Comparison of ENCODE assay signal across 8 cellular contexts in the genomic region with DNA sequence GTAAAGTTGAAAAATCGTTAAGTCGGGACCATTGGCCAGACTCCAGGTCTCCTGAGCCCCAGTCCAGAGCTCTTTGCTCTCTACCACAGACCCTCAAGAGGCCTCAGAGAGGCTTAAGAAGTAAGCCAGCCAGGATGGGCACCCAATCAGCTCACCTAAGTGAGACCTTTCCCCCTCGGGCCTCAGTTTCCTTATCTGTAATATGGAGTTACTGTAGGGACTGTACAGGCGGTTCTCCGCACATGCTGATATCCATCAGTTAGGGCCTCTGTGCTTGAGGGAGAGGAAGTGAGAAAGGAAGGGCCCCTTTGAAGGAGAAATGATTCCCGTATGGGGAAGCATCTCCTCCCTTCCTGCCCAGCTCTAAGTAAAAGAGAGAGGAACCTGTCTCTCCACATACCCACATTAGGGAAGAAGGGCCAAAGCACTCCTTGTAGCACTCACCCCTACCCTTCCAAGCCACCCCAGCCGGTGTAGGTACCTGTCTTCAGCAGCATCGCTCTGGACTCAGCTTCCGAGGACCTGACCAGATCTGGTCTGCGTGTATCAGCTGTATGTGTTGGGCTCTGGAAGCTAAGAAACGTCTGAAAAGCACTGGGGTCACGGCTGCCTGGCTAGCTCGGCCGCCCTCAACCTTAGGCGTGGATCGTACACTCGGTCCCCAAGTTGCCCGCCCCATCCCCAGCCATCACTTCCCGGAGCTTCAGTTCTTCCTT. TPM values are rescaled to one million over a fixed set of nuclear protein-coding genes. Genes with fewer than 3 reads are reported as not detected.
DNase-seq lines count a peak whose midpoint lies in the region; ATAC-seq and TF ChIP-seq lines count a peak whose summit lies in the region.

No MANE protein-coding gene starts in this region.

- intact Hi-C loops in IMR-90 (cut with micrococcal nuclease): no loop called here
- intact Hi-C loops in spleen (cut with DNase I; ENCODE audit: low total_unique reads): no loop called here

- H3K9ac ChIP-seq in IMR-90 (ENCODE audit: low read depth, low read length): peak overlapping the region; percentile 54
- H3K9ac ChIP-seq in iPS-15b (ENCODE audit: low read depth, low read length): peak overlapping the region; percentile 49

- peak overlapping the region; percentile 100 for H2AFZ ChIP-seq in IMR-90 (replicated peaks; ENCODE audit: low read length, poor library complexity)

- peak overlapping the region; percentile 90 for H3K27ac Mint-ChIP-seq in activated CD8-positive, alpha-beta memory T cell treated with anti-CD3 and anti-CD28 coated beads, Interleukin-2, amount 10 ng/mL, durations not matched to agents 7 days and 5 days
- peak overlapping the region; percentile 75 for H3K27ac Mint-ChIP-seq in activated naive CD8-positive, alpha-beta T cell treated with anti-CD3 and anti-CD28 coated beads, Interleukin-2, amount 50 U/mL, for 24 hours

- H3K9me3 ChIP-seq in IMR-90 (ENCODE audit: control insufficient read depth, insufficient read depth, low read length) (no peaks in the 10 kb centered on the region), iPS-15b (ENCODE audit: control insufficient read depth, insufficient read depth, low read length) (no peaks in the 10 kb centered on the region), spleen (no peaks in the 10 kb centered on the region)

- H3K4me2 ChIP-seq in IMR-90 (ENCODE audit: low read depth, low read length): peak overlapping the region; percentile 90

- in situ Hi-C loops in IMR-90 (cut with MboI; ENCODE audit: low sequenced_read_pairs): no loop called here

- H3K14ac ChIP-seq in IMR-90 (replicated peaks; ENCODE audit: low read depth, low read length): peak overlapping the region; percentile 91

- peak overlapping the region; percentile 58; the same call in 1 of the 2 replicates for H2BK20ac ChIP-seq in IMR-90 (ENCODE audit: low read depth, low read length)

- peaks cover 16% of the 10 kb centered on the region for H3K36me3 ChIP-seq in IMR-90 (ENCODE audit: control insufficient read depth, insufficient read depth, low read length)
- peaks cover 27% of the 10 kb centered on the region for H3K36me3 ChIP-seq in iPS-15b (ENCODE audit: control insufficient read depth, insufficient read depth, low read length)
- H3K36me3 ChIP-seq in spleen: peaks cover 0 to 36% (median 31%) of the 10 kb centered on the region in 6 donors

- peak overlapping the region; percentile 77 to 87 for H4K8ac ChIP-seq in IMR-90 (ENCODE audit: low read depth in 2 of 2, low read length in 2 of 2)

- H3K9me3 Mint-ChIP-seq in activated CD8-positive, alpha-beta memory T cell treated with anti-CD3 and anti-CD28 coated beads, Interleukin-2, amount 10 ng/mL, durations not matched to agents 7 days and 5 days (ENCODE audit: low read depth): no peaks in the 10 kb centered on the region
- H3K9me3 Mint-ChIP-seq in activated naive CD8-positive, alpha-beta T cell treated with anti-CD3 and anti-CD28 coated beads, Interleukin-2, amount 50 U/mL, for 24 hours: no peaks in the 10 kb centered on the region

- H2AK9ac ChIP-seq in IMR-90 (replicated peaks; ENCODE audit: low read depth, low read length, poor library complexity): peak overlapping the region; percentile 80

- peak overlapping the region; percentile 54 for H3K56ac ChIP-seq in IMR-90 (ENCODE audit: extremely low read depth, insufficient read depth, low read length)

- H3K4me1 ChIP-seq in IMR-90 (ENCODE audit: control insufficient read depth, insufficient read depth, low read length) (peaks cover 9% of the 10 kb centered on the region), iPS-15b (ENCODE audit: control insufficient read depth, insufficient read depth, low read length) (peaks cover 13% of the 10 kb centered on the region), spleen (peaks cover 21 to 67% (median 41%) of the 10 kb centered on the region in 6 donors)

- H3K4ac ChIP-seq in IMR-90 (ENCODE audit: low read depth, low read length): peak overlapping the region; percentile 87

- H3K4me3 ChIP-seq in IMR-90 (ENCODE audit: insufficient read depth, low read depth, low read length): peak overlapping the region; percentile 50
- peak overlapping the region; percentile 75 for H3K4me3 ChIP-seq in iPS-15b (ENCODE audit: low read depth, low read length)
- H3K4me3 ChIP-seq in spleen: peak overlapping the region; percentile 64 to 92 (median 75)

- H3K36me3 Mint-ChIP-seq in activated CD8-positive, alpha-beta memory T cell treated with anti-CD3 and anti-CD28 coated beads, Interleukin-2, amount 10 ng/mL, durations not matched to agents 7 days and 5 days: peaks cover 21% of the 10 kb centered on the region
- peaks cover 5% of the 10 kb centered on the region for H3K36me3 Mint-ChIP-seq in activated naive CD8-positive, alpha-beta T cell treated with anti-CD3 and anti-CD28 coated beads, Interleukin-2, amount 50 U/mL, for 24 hours (ENCODE audit: low read depth)

- 0 out of 2 replicates have a peak, but pooled peaks cover 4% of the 10 kb centered on the region for H4K20me1 ChIP-seq in IMR-90 (ENCODE audit: insufficient read depth, low read length)

- no peak for DNase-seq in activated CD8-positive, alpha-beta memory T cell treated with anti-CD3 and anti-CD28 coated beads, Interleukin-2, amount 10 ng/mL, durations not matched to agents 7 days and 5 days
- no peak for DNase-seq in activated CD8-positive, alpha-beta memory T cell treated with anti-CD3 and anti-CD28 coated beads for 24 hours
- no peak for DNase-seq in IMR-90
- no peak for DNase-seq in activated naive CD8-positive, alpha-beta T cell treated with anti-CD3 and anti-CD28 coated beads, Interleukin-2, amount 50 U/mL, for 24 hours
- peak; percentile 32 for DNase-seq in spleen
- DNase-seq in NAMALWA (ENCODE audit: low spot score): no peak
- DNase-seq in NCI-H345 (lab: John Stamatoyannopoulos, UW): no peak

- no peak for ATAC-seq in activated CD8-positive, alpha-beta memory T cell treated with anti-CD3 and anti-CD28 coated beads, Interleukin-2, amount 10 ng/mL, durations not matched to agents 7 days and 5 days
- no peak for ATAC-seq in IMR-90 (ENCODE audit: low read depth)
- ATAC-seq in activated naive CD8-positive, alpha-beta T cell treated with anti-CD3 and anti-CD28 coated beads, Interleukin-2, amount 50 U/mL, for 24 hours: no peak

- peak overlapping the region; percentile 81 for H3K4me3 Mint-ChIP-seq in activated CD8-positive, alpha-beta memory T cell treated with anti-CD3 and anti-CD28 coated beads, Interleukin-2, amount 10 ng/mL, durations not matched to agents 7 days and 5 days
- peak overlapping the region; percentile 84 for H3K4me3 Mint-ChIP-seq in activated naive CD8-positive, alpha-beta T cell treated with anti-CD3 and anti-CD28 coated beads, Interleukin-2, amount 50 U/mL, for 24 hours

- peak overlapping the region; percentile 97; the same call in 1 of the 2 replicates for H3K23ac ChIP-seq in IMR-90 (ENCODE audit: low read depth, low read length)

- dilution Hi-C loops in IMR-90 (cut with HindIII; ENCODE audit: low sequenced_read_pairs, unreplicated experiment): no loop called here

- H2BK5ac ChIP-seq in IMR-90 (ENCODE audit: low read depth, low read length, poor library complexity, severe bottlenecking): peak overlapping the region; percentile 6

- TF ChIP-seq POLR2A in IMR-90 (IDR thresholded peaks at IDR 0.05; ENCODE audit: low read depth, low read length): no peak
- no peak for TF ChIP-seq POLR2A in spleen (IDR thresholded peaks at IDR 0.05)

- no TSS peak for BruUV-seq in IMR-90 (replicated peaks; lab: Mats Ljungman, UMichigan)

- peaks cover 31% of the 10 kb centered on the region for H3K4me1 Mint-ChIP-seq in activated CD8-positive, alpha-beta memory T cell treated with anti-CD3 and anti-CD28 coated beads, Interleukin-2, amount 10 ng/mL, durations not matched to agents 7 days and 5 days
- peaks cover 29% of the 10 kb centered on the region for H3K4me1 Mint-ChIP-seq in activated naive CD8-positive, alpha-beta T cell treated with anti-CD3 and anti-CD28 coated beads, Interleukin-2, amount 50 U/mL, for 24 hours

- H2BK15ac ChIP-seq in IMR-90 (ENCODE audit: low read depth, low read length): 0 out of 3 replicates have a peak overlapping the region, but pooled peaks have one; percentile 32

- H3K27me3 Mint-ChIP-seq in activated CD8-positive, alpha-beta memory T cell treated with anti-CD3 and anti-CD28 coated beads, Interleukin-2, amount 10 ng/mL, durations not matched to agents 7 days and 5 days: no peaks in the 10 kb centered on the region
- H3K27me3 Mint-ChIP-seq in activated naive CD8-positive, alpha-beta T cell treated with anti-CD3 and anti-CD28 coated beads, Interleukin-2, amount 50 U/mL, for 24 hours: no peaks in the 10 kb centered on the region

- CTCF ChIA-PET in activated CD8-positive, alpha-beta memory T cell treated with anti-CD3 and anti-CD28 coated beads, Interleukin-2, amount 10 ng/mL, durations not matched to agents 7 days and 5 days (lab: Charles Lee): interaction anchor here (0.5 to 2.3 kb wide), 11 partner anchors 9 to 368 kb away, joined by 3 to 10 read pairs (median 3); partner anchors contain the start of genes CENPM, NDUFA6 and SMDT1
- CTCF ChIA-PET in IMR-90 (lab: Yijun Ruan, JAX): interaction anchor here (1.9 kb wide), 1 partner anchor 21 kb away, joined by 6 read pairs; the partner anchor contains the start of gene NDUFA6

- peak overlapping the region; percentile 53 for H3K27ac ChIP-seq in IMR-90 (ENCODE audit: insufficient read depth, low read length)
- H3K27ac ChIP-seq in spleen: peak overlapping the region; percentile 69 to 93 (median 89)

- TF ChIP-seq CTCF in IMR-90 (conservative IDR thresholded peaks at IDR 0.05; ENCODE audit: low read depth, low read length) (no peak), spleen (IDR thresholded peaks at IDR 0.05 in 8 of 11, conservative IDR thresholded peaks at IDR 0.05 in 3 of 11) (peak in 1 of 11 experiments; percentile 4)

- H3K79me1 ChIP-seq in IMR-90 (ENCODE audit: low read depth in 1 of 2, low read length in 2 of 2): peaks cover 8 to 46% of the 10 kb centered on the region in 2 experiments; a peak in 3 of 4 replicates

- 0% methylated on average over 4 of the region's 19 CpGs; no CpG with 5 or more reads in 1 of the 2 experiments for WGBS in IMR-90 (ENCODE audit: extremely low coverage in 2 of 2, insufficient read length in 1 of 2), 2 experiments
- WGBS in spleen, 5 donors: 7 to 13% (median 10%) methylated on average over 18 to 19 of the region's 19 CpGs

- POLR2A ChIA-PET in IMR-90 (lab: Charles Lee; ENCODE audit: unreplicated experiment): interaction anchor here (0.6 kb wide), 1 partner anchor 23 kb away, joined by 4 read pairs; no protein-coding TSS in a partner anchor

- H3K27me3 ChIP-seq in IMR-90 (ENCODE audit: control insufficient read depth, insufficient read depth, low read length) (no peaks in the 10 kb centered on the region), iPS-15b (ENCODE audit: control insufficient read depth, insufficient read depth, low read length) (peaks cover 6% of the 10 kb centered on the region), spleen (replicated peaks in 1 of 7) (no peaks in the 10 kb centered on the region)

- H2AK5ac ChIP-seq in IMR-90 (ENCODE audit: low read depth, low read length): peak overlapping the region; percentile 95

- peak overlapping the region; percentile 11; the same call in 1 of the 2 replicates for H4K5ac ChIP-seq in IMR-90 (ENCODE audit: low read depth, low read length)

- H2BK120ac ChIP-seq in IMR-90 (ENCODE audit: low read depth, low read length): 0 out of 2 replicates have a peak overlapping the region, but pooled peaks have one; percentile 19

- peak overlapping the region; percentile 77 for H4K91ac ChIP-seq in IMR-90 (ENCODE audit: insufficient read depth, low read depth, low read length)

- no peak for TF ChIP-seq RAD21 in IMR-90 (IDR thresholded peaks at IDR 0.05; ENCODE audit: low read length)

- H3K9me1 ChIP-seq in IMR-90 (ENCODE audit: insufficient read depth, low read length): peaks cover 12% of the 10 kb centered on the region; the same call in 1 of the 2 replicates

- H3K18ac ChIP-seq in IMR-90 (ENCODE audit: low read depth, low read length): no peak overlapping the region

RNA-seq across cellular contexts. Expression of gene NAGA, which starts 0.7 kb away (rescaled TPM):
- total RNA-seq in activated CD8-positive, alpha-beta memory T cell treated with anti-CD3 and anti-CD28 coated beads, Interleukin-2, amount 10 ng/mL, durations not matched to agents 7 days and 5 days: 10 to 100 TPM; 23.1 to 27.1 TPM
- total RNA-seq in IMR-90 (2012; rRNA removed): 34.4 and 44.8 TPM in 2 replicates
- polyA plus RNA-seq in IMR-90 (2012; rRNA removed): 34.3 and 38.6 TPM in 2 replicates
- 21.6 and 37.4 TPM in 2 replicates for polyA plus RNA-seq in IMR-90 (2012; cell fraction: cytosol; rRNA removed)
- 13.4 and 23.8 TPM in 2 replicates for polyA plus RNA-seq in IMR-90 (2012; cell fraction: nucleus; rRNA removed; ENCODE audit: low replicate concordance)
- 10 to 100 TPM; 20.2 to 60.2 (median 34.1) TPM for total RNA-seq in spleen
- 1 to 10 TPM; 7.0 to 7.4 (median 7.1) TPM for polyA plus RNA-seq in spleen

RNA-seq across cellular contexts. Expression of gene PHETA2, which starts 4.1 kb away (rescaled TPM):
- total RNA-seq in activated CD8-positive, alpha-beta memory T cell treated with anti-CD3 and anti-CD28 coated beads, Interleukin-2, amount 10 ng/mL, durations not matched to agents 7 days and 5 days: 1 to 10 TPM; 2.0 to 2.5 TPM
- total RNA-seq in IMR-90 (2012; rRNA removed): 6.1 and 6.5 TPM in 2 replicates
- 10.0 and 10.9 TPM in 2 replicates for polyA plus RNA-seq in IMR-90 (2012; rRNA removed)
- 8.8 and 10.2 TPM in 2 replicates for polyA plus RNA-seq in IMR-90 (2012; cell fraction: cytosol; rRNA removed)
- 16.5 and 17.8 TPM in 2 replicates for polyA plus RNA-seq in IMR-90 (2012; cell fraction: nucleus; rRNA removed; ENCODE audit: low replicate concordance)
- total RNA-seq in spleen: 10 to 100 TPM in 3 of 7 donors, 1 to 10 TPM in 4; 6.8 to 11.5 (median 9.6) TPM
- polyA plus RNA-seq in spleen: 1 to 10 TPM; 3.1 to 5.5 (median 4.3) TPM

RNA-seq across cellular contexts. Expression of gene SMDT1, which starts 9.5 kb away (rescaled TPM):
- 10 to 100 TPM; 60.4 to 72.1 TPM for total RNA-seq in activated CD8-positive, alpha-beta memory T cell treated with anti-CD3 and anti-CD28 coated beads, Interleukin-2, amount 10 ng/mL, durations not matched to agents 7 days and 5 days
- 2.3 and 2.5 TPM in 2 replicates for total RNA-seq in IMR-90 (2012; rRNA removed)
- polyA plus RNA-seq in IMR-90 (2012; rRNA removed): 15.0 and 15.7 TPM in 2 replicates
- 36.6 and 66.3 TPM in 2 replicates for polyA plus RNA-seq in IMR-90 (2012; cell fraction: cytosol; rRNA removed)
- polyA plus RNA-seq in IMR-90 (2012; cell fraction: nucleus; rRNA removed; ENCODE audit: low replicate concordance): 14.4 and 15.5 TPM in 2 replicates
- 10 to 100 TPM; 13.6 to 91.4 (median 69.6) TPM for total RNA-seq in spleen
- 100 to 1,000 TPM in 1 of 3 donors, 10 to 100 TPM in 2; 79.9 to 171 (median 90.7) TPM for polyA plus RNA-seq in spleen

RNA-seq across cellular contexts. Expression of gene NDUFA6, which starts 20.6 kb away (rescaled TPM):
- total RNA-seq in activated CD8-positive, alpha-beta memory T cell treated with anti-CD3 and anti-CD28 coated beads, Interleukin-2, amount 10 ng/mL, durations not matched to agents 7 days and 5 days: 10 to 100 TPM; 75.9 to 91.6 TPM
- total RNA-seq in IMR-90 (2012; rRNA removed): 48.8 and 92.2 TPM in 2 replicates
- 81.4 and 89.0 TPM in 2 replicates for polyA plus RNA-seq in IMR-90 (2012; rRNA removed)
- 53.5 and 88.0 TPM in 2 replicates for polyA plus RNA-seq in IMR-90 (2012; cell fraction: cytosol; rRNA removed)
- 10.8 and 36.2 TPM in 2 replicates for polyA plus RNA-seq in IMR-90 (2012; cell fraction: nucleus; rRNA removed; ENCODE audit: low replicate concordance)
- 10 to 100 TPM; 31.1 to 44.9 (median 36.8) TPM for total RNA-seq in spleen
- polyA plus RNA-seq in spleen: 10 to 100 TPM; 50.2 to 73.8 (median 64.2) TPM
